Comparison of ENCODE assay signal across 22 cellular contexts in genomic region chr5:179181988-179182387, GRCh38.
"Had no signal": no experiment of that assay in that cellular context is flagged by ENCODE, and none has a peak within 500 bp of the region (broad histone marks: within the 10 kb centered on the region; RNA-seq: fewer than 3 reads in every experiment).

No MANE protein-coding gene starts in this region.

- H3K36me3 ChIP-seq: cardiac muscle cell, neural progenitor cell, ovary, prostate gland had no signal

- H3K4me3 Mint-ChIP-seq: activated B cell treated with CpG ODN at 0.5 μM for 24 hours; activated CD4-positive, alpha-beta T cell treated with anti-CD3 and anti-CD28 coated beads for 36 hours; activated naive CD4-positive, alpha-beta T cell treated with anti-CD3 and anti-CD28 coated beads, Interleukin-2, amount 10 ng/mL, durations not matched to agents 7 days and 5 days; activated T-cell treated with anti-CD3 and anti-CD28 coated beads, Interleukin-2, amount 50 U/mL, for 72 hours; naive thymus-derived CD4-positive, alpha-beta T cell; neural progenitor cell had no signal

- FAIRE-seq: endothelial cell of umbilical vein, frontal cortex had no signal

- H3K9ac ChIP-seq: neural progenitor cell had no signal

- H3K27ac ChIP-seq: cardiac muscle cell, neural progenitor cell, ovary, prostate gland, stomach, suprapubic skin, tibial nerve had no signal

- H3K4me1 Mint-ChIP-seq: activated B cell treated with CpG ODN at 0.5 μM for 24 hours; activated CD4-positive, alpha-beta T cell treated with anti-CD3 and anti-CD28 coated beads for 36 hours; activated naive CD4-positive, alpha-beta T cell treated with anti-CD3 and anti-CD28 coated beads, Interleukin-2, amount 10 ng/mL, durations not matched to agents 7 days and 5 days; naive thymus-derived CD4-positive, alpha-beta T cell had no signal

- H3K9me3 Mint-ChIP-seq: activated naive CD4-positive, alpha-beta T cell treated with anti-CD3 and anti-CD28 coated beads, Interleukin-2, amount 10 ng/mL, durations not matched to agents 7 days and 5 days had no signal

- H3K9me3 ChIP-seq: ovary, prostate gland, suprapubic skin had no signal

- H3K4me2 ChIP-seq: neural progenitor cell had no signal

- DNase-seq: activated B cell treated with CpG ODN at 0.5 μM for 24 hours; activated CD4-positive, alpha-beta T cell treated with anti-CD3 and anti-CD28 coated beads for 36 hours; activated CD4-positive, alpha-beta T cell treated with anti-CD3 and anti-CD28 coated beads, Interleukin-2, amount 50 U/mL, for 4 hours; activated effector memory CD4-positive, alpha-beta T cell treated with Interleukin-2 at 50 U/mL for 16 hours; activated naive CD4-positive, alpha-beta T cell treated with anti-CD3 and anti-CD28 coated beads, Interleukin-2, amount 10 ng/mL, durations not matched to agents 7 days and 5 days; activated T-cell treated with anti-CD3 and anti-CD28 coated beads, Interleukin-2, amount 50 U/mL, for 72 hours; amygdala; effector memory CD4-positive, alpha-beta T cell; hypothalamus; naive thymus-derived CD4-positive, alpha-beta T cell; ovary; stimulated activated CD4-positive, alpha-beta T cell treated with anti-CD3 and anti-CD28 coated beads, Interleukin-4, amount 100 ng/mL, for 4 hours; stomach; T-helper 9 cell had no signal

- H2AFZ ChIP-seq: neural progenitor cell had no signal

- H3K27ac Mint-ChIP-seq: activated B cell treated with CpG ODN at 0.5 μM for 24 hours; activated CD4-positive, alpha-beta T cell treated with anti-CD3 and anti-CD28 coated beads for 36 hours; activated naive CD4-positive, alpha-beta T cell treated with anti-CD3 and anti-CD28 coated beads, Interleukin-2, amount 10 ng/mL, durations not matched to agents 7 days and 5 days; activated T-cell treated with anti-CD3 and anti-CD28 coated beads, Interleukin-2, amount 50 U/mL, for 72 hours; naive thymus-derived CD4-positive, alpha-beta T cell; neural progenitor cell had no signal

- H3K36me3 Mint-ChIP-seq: activated naive CD4-positive, alpha-beta T cell treated with anti-CD3 and anti-CD28 coated beads, Interleukin-2, amount 10 ng/mL, durations not matched to agents 7 days and 5 days; naive thymus-derived CD4-positive, alpha-beta T cell; neural progenitor cell had no signal

- H3K27me3 ChIP-seq: cardiac muscle cell, neural progenitor cell, ovary, tibial nerve had no signal

- H3K4me1 ChIP-seq: prostate gland, stomach, suprapubic skin had no signal

- H3K4me3 ChIP-seq: cardiac muscle cell, neural progenitor cell, ovary, prostate gland, stomach, suprapubic skin, tibial nerve had no signal

- ATAC-seq: activated CD4-positive, alpha-beta T cell treated with anti-CD3 and anti-CD28 coated beads for 36 hours; activated T-cell treated with anti-CD3 and anti-CD28 coated beads, Interleukin-2, amount 50 U/mL, for 72 hours; esophagus mucosa; naive thymus-derived CD4-positive, alpha-beta T cell had no signal
